Comparison of ENCODE assay signal across 14 cellular contexts in genomic region chr2:101361519-101361918, GRCh38. TPM values are rescaled to one million over a fixed set of nuclear protein-coding genes. Genes with fewer than 3 reads are reported as not detected.
DNase-seq lines count a peak whose midpoint lies in the region; ATAC-seq and TF ChIP-seq lines count a peak whose summit lies in the region.
"Had no signal": no experiment of that assay in that cellular context is flagged by ENCODE, and none has a peak within 500 bp of the region (broad histone marks: within the 10 kb centered on the region; RNA-seq: fewer than 3 reads in every experiment).

No MANE protein-coding gene starts in this region.

- H3K4me1 Mint-ChIP-seq in activated naive CD4-positive, alpha-beta T cell treated with anti-CD3 and anti-CD28 coated beads for 36 hours (ENCODE audit: low read depth), result peaks cover 22% of the 10 kb centered on the region

- no peaks in the 10 kb centered on the region for H3K36me3 Mint-ChIP-seq in activated naive CD4-positive, alpha-beta T cell treated with anti-CD3 and anti-CD28 coated beads for 36 hours (ENCODE audit: low read depth)

- peak; percentile 49 for DNase-seq in activated naive CD4-positive, alpha-beta T cell treated with anti-CD3 and anti-CD28 coated beads for 36 hours
- DNase-seq in activated naive CD4-positive, alpha-beta T cell (lab: John Stamatoyannopoulos, UW), result no peak
- DNase-seq in MV-4-11 (lab: John Stamatoyannopoulos, UW) (peak; percentile 10), upper lobe of right lung (no peak), NCI-H226 (no peak), suprapubic skin (ENCODE audit: low spot score in 2 of 2) (no peak), DMS 273 (lab: John Stamatoyannopoulos, UW; ENCODE audit: unreplicated experiment) (no peak)
- DNase-seq in central memory CD4-positive, alpha-beta T cell, result peak; percentile 20
- DNase-seq: AML-193, NCI-H2171, pancreas, Peyer's patch, T-helper 9 cell had no signal

- peak; percentile 65 for ATAC-seq in upper lobe of right lung
- ATAC-seq: pancreas had no signal

- no peak for TF ChIP-seq EP300 in suprapubic skin (IDR thresholded peaks at IDR 0.05)

- TF ChIP-seq POLR2A in suprapubic skin (IDR thresholded peaks at IDR 0.05), result no peak

- TF ChIP-seq CTCF in upper lobe of right lung (IDR thresholded peaks at IDR 0.05), result no peak
- TF ChIP-seq CTCF in suprapubic skin (IDR thresholded peaks at IDR 0.05), result no peak

- CTCF ChIA-PET in activated naive CD4-positive, alpha-beta T cell treated with anti-CD3 and anti-CD28 coated beads for 36 hours (lab: Charles Lee), result interaction anchor here (1.3 to 2.4 kb wide), 4 partner anchors 14 to 21 kb away, joined by 4 to 15 read pairs (median 6); no protein-coding TSS in a partner anchor

- intact Hi-C loops in activated naive CD4-positive, alpha-beta T cell treated with anti-CD3 and anti-CD28 coated beads for 36 hours (cut with micrococcal nuclease), result no loop called here
- intact Hi-C loops in upper lobe of right lung (cut with DNase I), result no loop called here

- H3K27ac ChIP-seq in upper lobe of right lung, result no peak overlapping the region
- H3K27ac ChIP-seq in suprapubic skin, result no peak overlapping the region
- H3K27ac ChIP-seq: pancreas, Peyer's patch had no signal

- no peak overlapping the region for H3K27ac Mint-ChIP-seq in activated naive CD4-positive, alpha-beta T cell treated with anti-CD3 and anti-CD28 coated beads for 36 hours

- H3K4me1 ChIP-seq in upper lobe of right lung (no peaks in the 10 kb centered on the region), suprapubic skin (peaks cover 6% of the 10 kb centered on the region)
- H3K4me1 ChIP-seq: pancreas had no signal

- H3K27me3 ChIP-seq in upper lobe of right lung (no peaks in the 10 kb centered on the region), suprapubic skin (no peaks in the 10 kb centered on the region)
- H3K27me3 ChIP-seq: pancreas, Peyer's patch had no signal

- no peak overlapping the region for H3K4me3 Mint-ChIP-seq in activated naive CD4-positive, alpha-beta T cell treated with anti-CD3 and anti-CD28 coated beads for 36 hours

- no peaks in the 10 kb centered on the region for H3K9me3 ChIP-seq in upper lobe of right lung
- no peaks in the 10 kb centered on the region for H3K9me3 ChIP-seq in suprapubic skin
- H3K9me3 ChIP-seq: pancreas, Peyer's patch had no signal

- 46% methylated on average over 2 of the region's 2 CpGs for WGBS in suprapubic skin

- no peaks in the 10 kb centered on the region for H3K27me3 Mint-ChIP-seq in activated naive CD4-positive, alpha-beta T cell treated with anti-CD3 and anti-CD28 coated beads for 36 hours (ENCODE audit: low read depth)

- no peak overlapping the region for H3K4me3 ChIP-seq in upper lobe of right lung
- no peak overlapping the region for H3K4me3 ChIP-seq in suprapubic skin
- H3K4me3 ChIP-seq: lung, pancreas, Peyer's patch had no signal

- no peaks in the 10 kb centered on the region for H3K9me3 Mint-ChIP-seq in activated naive CD4-positive, alpha-beta T cell treated with anti-CD3 and anti-CD28 coated beads for 36 hours

- H3K36me3 ChIP-seq in upper lobe of right lung (no peaks in the 10 kb centered on the region), suprapubic skin (no peaks in the 10 kb centered on the region)
- H3K36me3 ChIP-seq: pancreas, Peyer's patch had no signal

RNA-seq across cellular contexts. Expression of gene CREG2, which starts 25.8 kb away (rescaled TPM):
- total RNA-seq in activated naive CD4-positive, alpha-beta T cell treated with anti-CD3 and anti-CD28 coated beads for 36 hours, result not detected
- total RNA-seq in upper lobe of right lung (not detected), suprapubic skin (1 to 10 TPM in 1 of 4 donors, under 1 TPM in 1, not detected in 2; 0.17 to 1.3 TPM)

RNA-seq across cellular contexts. Expression of gene RNF149, which starts 53.0 kb away (rescaled TPM):
- 10 to 100 TPM; 25.0 to 27.1 TPM for total RNA-seq in activated naive CD4-positive, alpha-beta T cell treated with anti-CD3 and anti-CD28 coated beads for 36 hours
- total RNA-seq in upper lobe of right lung (94.0 TPM), suprapubic skin (100 to 1,000 TPM in 1 of 4 donors, 10 to 100 TPM in 3; 70.1 to 135 (median 77.7) TPM)

Comparison
In these comparisons a context has a peak if more than half of its experiments do, and no peak if none do; other contexts are left out.
1. DNase-seq: peak in activated naive CD4-positive, alpha-beta T cell treated with anti-CD3 and anti-CD28 coated beads for 36 hours (single experiment), MV-4-11 (single experiment) and central memory CD4-positive, alpha-beta T cell (single experiment); none in activated naive CD4-positive, alpha-beta T cell (0 of 4), upper lobe of right lung (single experiment), NCI-H226 (single experiment), suprapubic skin (0 of 2) and DMS 273 (single experiment).